15 cellular contexts compared by ENCODE assay signal in genomic region chr2:149899390-149899789, GRCh38.
DNase-seq lines count a peak whose midpoint lies in the region; ATAC-seq, FAIRE-seq and TF ChIP-seq lines count a peak whose summit lies in the region.
"Had no signal": no experiment of that assay in that cellular context is flagged by ENCODE, and none has a peak within 500 bp of the region (broad histone marks: within the 10 kb centered on the region; RNA-seq: fewer than 3 reads in every experiment).

No MANE protein-coding gene starts in this region.

- no peaks in the 10 kb centered on the region for H3K9me3 ChIP-seq in H1 (ENCODE audit: insufficient read depth in 2 of 2, low read depth in 1 of 2, low read length in 1 of 2)
- no peaks in the 10 kb centered on the region for H3K9me3 ChIP-seq in heart right ventricle
- H3K9me3 ChIP-seq: BE2C had no signal

- POLR2A ChIA-PET in H1 (lab: Charles Lee; ENCODE audit: partially characterized antibody) (no interaction called here), GM10248 (lab: Yijun Ruan, JAX) (no interaction called here)

- no peak for TF ChIP-seq POLR2A in H1 (IDR thresholded peaks at IDR 0.05; ENCODE audit: control extremely low read depth in 1 of 2, low read depth in 2 of 2, low read length in 2 of 2)

- no peak overlapping the region for H2AK5ac ChIP-seq in H1 (ENCODE audit: low read depth, low read length)

- no peaks in the 10 kb centered on the region for H4K20me1 ChIP-seq in GM23338 (replicated peaks; ENCODE audit: insufficient read depth)
- no peaks in the 10 kb centered on the region for H4K20me1 ChIP-seq in H1 (replicated peaks in 1 of 2; ENCODE audit: control insufficient read depth in 1 of 2, insufficient read depth in 2 of 2, low read length in 2 of 2)

- no peak overlapping the region for H3K4ac ChIP-seq in H1 (replicated peaks; ENCODE audit: insufficient read length, low read depth, low read length)

- peaks cover 18% of the 10 kb centered on the region for H3K9me2 ChIP-seq in GM23338 (ENCODE audit: insufficient read depth)

- no peaks in the 10 kb centered on the region for H3K27me3 Mint-ChIP-seq in GM23338 (ENCODE audit: insufficient read depth, low read depth, poor library complexity)
- H3K27me3 Mint-ChIP-seq: CD4-positive, alpha-beta memory T cell; IgD-negative memory B cell had no signal

- H3K4me3 ChIP-seq in GM23338 = no peak overlapping the region
- H3K4me3 ChIP-seq in H1 (ENCODE audit: extremely low read depth in 1 of 4, insufficient read depth in 2 of 4, low read depth in 3 of 4, low read length in 4 of 4) = no peak overlapping the region
- no peak overlapping the region for H3K4me3 ChIP-seq in heart right ventricle
- H3K4me3 ChIP-seq: GM12878 had no signal

- H3K4me1 ChIP-seq in GM23338 (ENCODE audit: insufficient read depth) = peaks cover 13% of the 10 kb centered on the region
- peaks cover 0 to 2% (median 0%) of the 10 kb centered on the region in 4 experiments; a peak in 1 of 7 replicates for H3K4me1 ChIP-seq in H1 (replicated peaks in 1 of 4; ENCODE audit: control insufficient read depth in 3 of 4, insufficient read depth in 4 of 4, low read length in 3 of 4)
- no peaks in the 10 kb centered on the region for H3K4me1 ChIP-seq in heart right ventricle
- H3K4me1 ChIP-seq: BE2C had no signal

- H3K18ac ChIP-seq in H1 (ENCODE audit: extremely low read depth, low read length) = no peak overlapping the region

- H2AFZ ChIP-seq in GM23338 (no peak overlapping the region), H1 (ENCODE audit: low read length) (no peak overlapping the region)

- no peaks in the 10 kb centered on the region for H3K9me3 Mint-ChIP-seq in GM23338

- no peak overlapping the region for H2BK5ac ChIP-seq in H1 (ENCODE audit: low read depth, low read length)

- H3K14ac ChIP-seq in H1 (ENCODE audit: insufficient read length) = no peak overlapping the region

- peak overlapping the region; percentile 33; the same call in 1 of the 2 replicates for H3K4me2 ChIP-seq in GM23338
- H3K4me2 ChIP-seq in H1 (ENCODE audit: insufficient read depth in 1 of 2, low read depth in 2 of 2, low read length in 2 of 2) = no peak overlapping the region

- TF ChIP-seq RAD21 in H1 (IDR thresholded peaks at IDR 0.05 in 1 of 2, conservative IDR thresholded peaks at IDR 0.05 in 1 of 2; ENCODE audit: low read depth in 2 of 2, low read length in 2 of 2) = no peak

- H3K36me3 Mint-ChIP-seq in GM23338 (ENCODE audit: low read depth) = no peaks in the 10 kb centered on the region
- H3K36me3 Mint-ChIP-seq: CD4-positive, alpha-beta memory T cell; IgD-negative memory B cell had no signal

- H3K36me3 ChIP-seq in GM23338 (ENCODE audit: insufficient read depth) (no peaks in the 10 kb centered on the region), H1 (ENCODE audit: control insufficient read depth in 2 of 4, insufficient read depth in 4 of 4, low read length in 3 of 4) (no peaks in the 10 kb centered on the region), heart right ventricle (no peaks in the 10 kb centered on the region)
- H3K36me3 ChIP-seq: BE2C had no signal

- H3K23ac ChIP-seq in H1 (ENCODE audit: insufficient read length) = no peak overlapping the region

- H3K4me3 Mint-ChIP-seq in GM23338 = no peak overlapping the region
- H3K4me3 Mint-ChIP-seq: CD4-positive, alpha-beta memory T cell; IgD-negative memory B cell had no signal

- 92% methylated on average over 2 of the region's 2 CpGs; no CpG with 5 or more reads in 1 of the 2 experiments for WGBS in H1 (ENCODE audit: extremely low coverage in 1 of 2, insufficient coverage in 1 of 2, insufficient read length in 1 of 2, insufficient replicate concordance in 2 of 2, low coverage in 1 of 2, low lambda C conversion rate in 2 of 2, missing lambda C conversion rate in 1 of 2), 2 experiments
- WGBS in heart right ventricle, 2 donors = 99 to 100% methylated on average over 2 of the region's 2 CpGs

- CTCF ChIA-PET in H1 (lab: Charles Lee; ENCODE audit: partially characterized antibody) (interaction anchor here (0.9 to 1.2 kb wide), 3 partner anchors 8 to 26 kb away, joined by 3 to 4 read pairs (median 3); no protein-coding TSS in a partner anchor), GM10248 (lab: Yijun Ruan, JAX) (no interaction called here)

- H2BK20ac ChIP-seq in H1 (ENCODE audit: low read length) = 0 out of 2 replicates have a peak overlapping the region, but pooled peaks have one; percentile 37

- no peak overlapping the region for H4K8ac ChIP-seq in H1 (ENCODE audit: extremely low read depth, insufficient read depth, low read length)

- no peak overlapping the region for H2BK12ac ChIP-seq in H1 (ENCODE audit: low read depth, low read length)

- no peaks in the 10 kb centered on the region for H3F3A ChIP-seq in GM23338 (replicated peaks; ENCODE audit: low read depth)

- no peaks in the 10 kb centered on the region for H3K23me2 ChIP-seq in H1 (ENCODE audit: low read depth, low read length)

- TF ChIP-seq EP300 in H1 (IDR thresholded peaks at IDR 0.05; ENCODE audit: borderline replicate concordance in 1 of 2, low read depth in 2 of 2, low read length in 2 of 2) = no peak

- no peak for TF ChIP-seq CTCF in GM23338 (conservative IDR thresholded peaks at IDR 0.05; ENCODE audit: low read depth in 2 of 2)
- no peak for TF ChIP-seq CTCF in H1 (IDR thresholded peaks at IDR 0.05; ENCODE audit: control extremely low read depth in 1 of 3, insufficient read depth in 1 of 3, low read depth in 1 of 3, low read length in 3 of 3)
- no peak for TF ChIP-seq CTCF in GM10248 (IDR thresholded peaks at IDR 0.05; ENCODE audit: control extremely low read depth, extremely low read depth, low read depth, missing control alignments)
- TF ChIP-seq CTCF in heart right ventricle (IDR thresholded peaks at IDR 0.05) = no peak

- no peak overlapping the region for H2BK120ac ChIP-seq in H1 (replicated peaks; ENCODE audit: low read depth, low read length)

- H3K4me1 Mint-ChIP-seq in GM23338 = peaks cover 13% of the 10 kb centered on the region
- H3K4me1 Mint-ChIP-seq: CD4-positive, alpha-beta memory T cell had no signal

- no peak overlapping the region for H2BK15ac ChIP-seq in H1 (ENCODE audit: low read length)

- no peak overlapping the region for H4K91ac ChIP-seq in H1 (replicated peaks; ENCODE audit: insufficient read length, low read length)

- H3K79me2 ChIP-seq in GM23338 (replicated peaks; ENCODE audit: insufficient read depth) (no peaks in the 10 kb centered on the region), H1 (ENCODE audit: control insufficient read depth in 1 of 2, insufficient read depth in 2 of 2, low read length in 2 of 2) (no peaks in the 10 kb centered on the region)

- no peak overlapping the region for H3K27ac ChIP-seq in GM23338 (ENCODE audit: low read depth)
- H3K27ac ChIP-seq in H1 (ENCODE audit: low read depth, low read length) = no peak overlapping the region
- no peak overlapping the region for H3K27ac ChIP-seq in heart right ventricle
- H3K27ac ChIP-seq: C4-2B had no signal

- H3K27ac Mint-ChIP-seq in GM23338 = no peak overlapping the region
- H3K27ac Mint-ChIP-seq: CD4-positive, alpha-beta memory T cell; IgD-negative memory B cell had no signal

- H4K5ac ChIP-seq in H1 (ENCODE audit: insufficient read length, low read depth, low read length) = no peak overlapping the region

- H3K56ac ChIP-seq in H1 (replicated peaks; ENCODE audit: insufficient read length, low read depth, low read length) = no peak overlapping the region

- no peak for FAIRE-seq in H1 (lab: Jason Lieb, UNC)
- FAIRE-seq: A204.1, GM12878, GM18507 had no signal

- H3K27me3 ChIP-seq in GM23338 (ENCODE audit: insufficient read depth) (no peaks in the 10 kb centered on the region), H1 (replicated peaks in 1 of 4; ENCODE audit: control insufficient read depth in 3 of 4, extremely low read depth in 1 of 4, insufficient read depth in 3 of 4, low read length in 3 of 4) (no peaks in the 10 kb centered on the region), heart right ventricle (no peaks in the 10 kb centered on the region)
- H3K27me3 ChIP-seq: BE2C had no signal

- no peak overlapping the region for H3K9ac ChIP-seq in H1 (replicated peaks in 1 of 4; ENCODE audit: extremely low read depth in 1 of 4, low read depth in 3 of 4, low read length in 3 of 4)

- intact Hi-C loops in heart right ventricle (cut with DNase I) = no loop called here

- ATAC-seq in GM23338 = peak; percentile 65
- ATAC-seq in GM19452 (IDR thresholded peaks at IDR 0.05; ENCODE audit: unreplicated experiment) = no peak
- no peak for ATAC-seq in heart right ventricle
- ATAC-seq: GM12878 had no signal

- no peaks in the 10 kb centered on the region for H3K79me1 ChIP-seq in H1 (ENCODE audit: low read depth, low read length)

- DNase-seq in GM23338 (ENCODE audit: low spot score) = peak; percentile 33
- peak; percentile 87 for DNase-seq in NCI-H82 (lab: John Stamatoyannopoulos, UW)
- DNase-seq in H1 (ENCODE audit: low read depth in 1 of 2, low spot score in 2 of 2) = no peak
- DNase-seq in GM19238 (ENCODE audit: insufficient read length, low spot score) = no peak
- DNase-seq in GM10248 (ENCODE audit: extremely low spot score) = no peak
- no peak for DNase-seq in heart right ventricle
- DNase-seq: BE2C; CD4-positive, alpha-beta memory T cell; DMS53 had no signal

TF ChIP-seq in GM23338, 12 proteins besides CTCF, POLR2A, EP300 and RAD21 (continues in another document):
- no peak for TF ChIP-seq ZNF114 (CRISPR knock-in tag; IDR thresholded peaks at IDR 0.05)

TF ChIP-seq in H1, 55 proteins besides CTCF, POLR2A, EP300 and RAD21:
- TF ChIP-seq SUZ12 (IDR thresholded peaks at IDR 0.05; ENCODE audit: low read length) (no peak), NANOG (IDR thresholded peaks at IDR 0.05; ENCODE audit: insufficient read depth, low read depth, low read length, poor library complexity, severe bottlenecking) (peak; percentile 20), MAX (IDR thresholded peaks at IDR 0.05) (no peak), POU5F1 (IDR thresholded peaks at IDR 0.05; ENCODE audit: low read depth, low read length) (peak; percentile 83), SIX5 (IDR thresholded peaks at IDR 0.05; ENCODE audit: low read depth, low read length) (no peak), POLR2AphosphoS5 (IDR thresholded peaks at IDR 0.05; ENCODE audit: low read depth, low read length) (no peak), BCL11A (IDR thresholded peaks at IDR 0.05; ENCODE audit: low read depth in 2 of 2, low read length in 2 of 2) (peak in 1 of 2 experiments; percentile 48)

Comparison
In these comparisons a context has a peak if more than half of its experiments do, and no peak if none do; other contexts are left out.
1. DNase-seq: peak in GM23338 (single experiment) and NCI-H82 (single experiment); none in H1 (0 of 2), GM19238 (single experiment), GM10248 (single experiment) and heart right ventricle (0 of 2).